10 cellular contexts compared by ENCODE assay signal in genomic region chr2:47274054-47274779, GRCh38.
DNase-seq lines count a peak whose midpoint lies in the region; ATAC-seq and TF ChIP-seq lines count a peak whose summit lies in the region.
"Had no signal": no experiment of that assay in that cellular context is flagged by ENCODE, and none has a peak within 500 bp of the region (broad histone marks: within the 10 kb centered on the region; RNA-seq: fewer than 3 reads in every experiment).

No MANE protein-coding gene starts in this region.

- no peaks in the 10 kb centered on the region for H3K27me3 ChIP-seq in SK-N-SH (ENCODE audit: insufficient read depth)
- H3K27me3 ChIP-seq in psoas muscle (ENCODE audit: insufficient read depth in 3 of 3, low read length in 2 of 3) = no peaks in the 10 kb centered on the region
- no peaks in the 10 kb centered on the region for H3K27me3 ChIP-seq in GM23338 (ENCODE audit: insufficient read depth)
- no peaks in the 10 kb centered on the region for H3K27me3 ChIP-seq in CD4-positive, alpha-beta T cell (ENCODE audit: control insufficient read depth, insufficient read depth, low read length)
- H3K27me3 ChIP-seq: cardiac muscle cell had no signal

- TF ChIP-seq CTCF in Calu3 (IDR thresholded peaks at IDR 0.05; ENCODE audit: unreplicated experiment) (no peak), SK-N-SH (IDR thresholded peaks at IDR 0.05) (no peak), psoas muscle (IDR thresholded peaks at IDR 0.05) (no peak), GM23338 (conservative IDR thresholded peaks at IDR 0.05; ENCODE audit: low read depth in 2 of 2) (no peak)
- TF ChIP-seq CTCF in CD4-positive, alpha-beta T cell (IDR thresholded peaks at IDR 0.05) = no peak

- no peak for TF ChIP-seq RAD21 in SK-N-SH (IDR thresholded peaks at IDR 0.05; ENCODE audit: low read length)

- H3K9me2 ChIP-seq in SK-N-SH (no peaks in the 10 kb centered on the region), GM23338 (ENCODE audit: insufficient read depth) (no peaks in the 10 kb centered on the region)

- DNase-seq in Calu3 (no peak), SK-N-SH (no peak), fibroblast of peridontal ligament (ENCODE audit: extremely low read depth) (peak; percentile 89), psoas muscle (no peak), middle frontal gyrus (ENCODE audit: extremely low spot score, low spot score) (no peak), GM23338 (ENCODE audit: low spot score) (no peak)
- no peak for DNase-seq in activated naive CD4-positive, alpha-beta T cell (lab: John Stamatoyannopoulos, UW)
- no peak for DNase-seq in CD4-positive, alpha-beta T cell
- DNase-seq: activated CD4-positive, alpha-beta T cell treated with anti-CD3 and anti-CD28 coated beads for 36 hours had no signal

- CTCF ChIA-PET in Calu3 (lab: Charles Lee) = interaction anchor here (1.9 kb wide), 1 partner anchor 49 kb away, joined by 5 read pairs; no protein-coding TSS in a partner anchor
- CTCF ChIA-PET in SK-N-SH (lab: Yijun Ruan, JAX) = interaction anchor here (0.6 to 3.6 kb wide), 16 partner anchors 8 to 297 kb away, joined by 3 to 41 read pairs (median 6); no protein-coding TSS in a partner anchor
- CTCF ChIA-PET in CD4-positive, alpha-beta T cell (lab: Charles Lee) = no interaction called here

- H2AFZ ChIP-seq in SK-N-SH (ENCODE audit: low read depth) (0 out of 2 replicates have a peak overlapping the region, but pooled peaks have one; percentile 12), GM23338 (no peak overlapping the region)

- no peaks in the 10 kb centered on the region for H3K9me3 ChIP-seq in SK-N-SH
- H3K9me3 ChIP-seq in psoas muscle = no peaks in the 10 kb centered on the region
- no peaks in the 10 kb centered on the region for H3K9me3 ChIP-seq in CD4-positive, alpha-beta T cell (ENCODE audit: control insufficient read depth, low read length)

- no peaks in the 10 kb centered on the region; the same call in 1 of the 2 replicates for H3K79me2 ChIP-seq in SK-N-SH (ENCODE audit: insufficient read depth)
- no peaks in the 10 kb centered on the region for H3K79me2 ChIP-seq in GM23338 (replicated peaks; ENCODE audit: insufficient read depth)

- ATAC-seq in psoas muscle (peak; percentile 74 to 89 (median 78)), GM23338 (no peak)
- ATAC-seq in CD4-positive, alpha-beta T cell (ENCODE audit: poor library complexity) = no peak
- ATAC-seq: activated CD4-positive, alpha-beta T cell treated with anti-CD3 and anti-CD28 coated beads for 36 hours had no signal

- H3K9me3 Mint-ChIP-seq in Calu3 (ENCODE audit: low read depth, unreplicated experiment) (no peaks in the 10 kb centered on the region), GM23338 (peaks cover 10% of the 10 kb centered on the region; the same call in 2 of the 3 replicates)
- no peaks in the 10 kb centered on the region for H3K9me3 Mint-ChIP-seq in CD4-positive, alpha-beta T cell

- H3K4me1 ChIP-seq in SK-N-SH (ENCODE audit: control insufficient read depth in 1 of 2, insufficient read depth in 2 of 2, low read depth in 1 of 2, low read length in 1 of 2) (peaks cover 15 to 29% of the 10 kb centered on the region in 2 experiments; a peak in 3 of 4 replicates), psoas muscle (peaks cover 30% of the 10 kb centered on the region), GM23338 (ENCODE audit: insufficient read depth) (peaks cover 25% of the 10 kb centered on the region)

- no peak overlapping the region for H3K9ac ChIP-seq in SK-N-SH

- 0 out of 2 replicates have a peak overlapping the region, but pooled peaks have one; percentile 11 for H3K4me2 ChIP-seq in SK-N-SH
- H3K4me2 ChIP-seq in GM23338 = no peak overlapping the region

- H3K4me3 Mint-ChIP-seq in Calu3 (ENCODE audit: low read depth, unreplicated experiment) = no peak overlapping the region
- H3K4me3 Mint-ChIP-seq in GM23338 = no peak overlapping the region
- H3K4me3 Mint-ChIP-seq in CD4-positive, alpha-beta T cell = no peak overlapping the region
- H3K4me3 Mint-ChIP-seq: activated CD4-positive, alpha-beta T cell treated with anti-CD3 and anti-CD28 coated beads for 36 hours had no signal

- no peaks in the 10 kb centered on the region for H3K36me3 ChIP-seq in SK-N-SH (replicated peaks in 1 of 2; ENCODE audit: control insufficient read depth in 1 of 2, insufficient read depth in 2 of 2, low read length in 1 of 2)
- no peaks in the 10 kb centered on the region for H3K36me3 ChIP-seq in psoas muscle (ENCODE audit: insufficient read depth in 1 of 2, low read depth in 1 of 2)
- no peaks in the 10 kb centered on the region for H3K36me3 ChIP-seq in GM23338 (ENCODE audit: insufficient read depth)
- H3K36me3 ChIP-seq: cardiac muscle cell had no signal

- H3K36me3 Mint-ChIP-seq in Calu3 (ENCODE audit: insufficient read depth, unreplicated experiment) (peaks cover 14% of the 10 kb centered on the region), GM23338 (ENCODE audit: low read depth) (no peaks in the 10 kb centered on the region; the same call in 2 of the 3 replicates)
- H3K36me3 Mint-ChIP-seq in CD4-positive, alpha-beta T cell (ENCODE audit: low read depth) = no peaks in the 10 kb centered on the region

- H3K27ac Mint-ChIP-seq in Calu3 (ENCODE audit: unreplicated experiment) = peak overlapping the region; percentile 5
- H3K27ac Mint-ChIP-seq in GM23338 = no peak overlapping the region
- H3K27ac Mint-ChIP-seq in CD4-positive, alpha-beta T cell = no peak overlapping the region
- H3K27ac Mint-ChIP-seq: activated CD4-positive, alpha-beta T cell treated with anti-CD3 and anti-CD28 coated beads for 36 hours had no signal

- POLR2A ChIA-PET in SK-N-SH (lab: Yijun Ruan, JAX) = interaction anchor here (1.6 kb wide), 1 partner anchor 35 kb away, joined by 6 read pairs; no protein-coding TSS in a partner anchor
- POLR2A ChIA-PET in CD4-positive, alpha-beta T cell (lab: Charles Lee) = interaction anchor here (0.6 kb wide), 1 partner anchor 493 kb away, joined by 3 read pairs; no protein-coding TSS in a partner anchor

- H3F3A ChIP-seq in SK-N-SH (replicated peaks; ENCODE audit: insufficient read depth) (peaks cover 23% of the 10 kb centered on the region), GM23338 (replicated peaks; ENCODE audit: low read depth) (peaks cover 7% of the 10 kb centered on the region; the same call in 1 of the 2 replicates)

- BruUV-seq in Calu3 (replicated peaks; lab: Mats Ljungman, UMichigan) = no TSS peak

- H3K4me1 Mint-ChIP-seq in Calu3 (ENCODE audit: low read depth, unreplicated experiment) (peaks cover 45% of the 10 kb centered on the region), GM23338 (peaks cover 16% of the 10 kb centered on the region)
- no peaks in the 10 kb centered on the region for H3K4me1 Mint-ChIP-seq in CD4-positive, alpha-beta T cell (ENCODE audit: low read depth)

- H3K27ac ChIP-seq in SK-N-SH (ENCODE audit: low read depth in 2 of 2, low read length in 1 of 2) (peak overlapping the region; percentile 7 to 50; a peak in 3 of 4 replicates), psoas muscle (peak overlapping the region; percentile 95), GM23338 (ENCODE audit: low read depth) (no peak overlapping the region)
- no peak overlapping the region for H3K27ac ChIP-seq in CD4-positive, alpha-beta T cell (ENCODE audit: low read depth, low read length)
- H3K27ac ChIP-seq: cardiac muscle cell had no signal

- H4K20me1 ChIP-seq in SK-N-SH (ENCODE audit: insufficient read depth) (no peaks in the 10 kb centered on the region), GM23338 (replicated peaks; ENCODE audit: insufficient read depth) (no peaks in the 10 kb centered on the region)

- no peak overlapping the region for H3K4me3 ChIP-seq in SK-N-SH (ENCODE audit: low read depth in 2 of 2, low read length in 1 of 2)
- H3K4me3 ChIP-seq in psoas muscle = peak overlapping the region; percentile 10
- H3K4me3 ChIP-seq in GM23338 = no peak overlapping the region
- H3K4me3 ChIP-seq: cardiac muscle cell had no signal

- intact Hi-C loops in Calu3 (cut with micrococcal nuclease; ENCODE audit: unreplicated experiment) = loop anchor here (5.0 kb wide), 1 partner anchor 197 kb away; no protein-coding TSS in a partner anchor
- intact Hi-C loops in psoas muscle (cut with DNase I) = loop anchor here (5.0 kb wide), 2 partner anchors 47 to 48 kb away; no protein-coding TSS in a partner anchor
- intact Hi-C loops in CD4-positive, alpha-beta T cell (cut with DNase I, micrococcal nuclease) = loop anchor here in 1 of 2 experiments (5.0 kb wide), 1 partner anchor 357 kb away; the partner anchor contains the start of gene MCFD2

- WGBS in SK-N-SH (ENCODE audit: low lambda C conversion rate) = 69% methylated on average over 10 of the region's 10 CpGs
- 32 to 59% (median 39%) methylated on average over 10 of the region's 10 CpGs for WGBS in psoas muscle, 3 donors

- TF ChIP-seq EP300 in SK-N-SH (IDR thresholded peaks at IDR 0.05; ENCODE audit: borderline replicate concordance in 1 of 2, low read depth in 1 of 2, low read length in 1 of 2) = no peak

- H3K27me3 Mint-ChIP-seq in Calu3 (ENCODE audit: unreplicated experiment) (no peaks in the 10 kb centered on the region), GM23338 (ENCODE audit: insufficient read depth, low read depth, poor library complexity) (peaks cover 9% of the 10 kb centered on the region)
- H3K27me3 Mint-ChIP-seq in CD4-positive, alpha-beta T cell = no peaks in the 10 kb centered on the region
- H3K27me3 Mint-ChIP-seq: activated CD4-positive, alpha-beta T cell treated with anti-CD3 and anti-CD28 coated beads for 36 hours had no signal

TF ChIP-seq in SK-N-SH, 30 proteins besides CTCF, POLR2A, EP300 and RAD21 (continues in another document):
- peak; percentile 50; the same call in 1 of the 2 replicates for TF ChIP-seq JUND (IDR thresholded peaks at IDR 0.05)
- no peak for TF ChIP-seq RXRA (IDR thresholded peaks at IDR 0.05; ENCODE audit: borderline replicate concordance, low read depth)
- peak; percentile 72 for TF ChIP-seq NFIC (IDR thresholded peaks at IDR 0.05; ENCODE audit: borderline replicate concordance)
- peak; percentile 69; the same call in 1 of the 2 replicates for TF ChIP-seq TCF12 (IDR thresholded peaks at IDR 0.05)

TF ChIP-seq in GM23338, 12 proteins besides CTCF, POLR2A, EP300 and RAD21:
- TF ChIP-seq STAT1 (IDR thresholded peaks at IDR 0.05; ENCODE audit: unreplicated experiment) (no peak), JUNB (IDR thresholded peaks at IDR 0.05; ENCODE audit: unreplicated experiment) (no peak)

Comparison
In these comparisons a context has a peak if more than half of its experiments do, and no peak if none do; other contexts are left out.
1. H3K27ac ChIP-seq: peak in SK-N-SH (2 of 2) and psoas muscle (single experiment); none in GM23338 (single experiment) and CD4-positive, alpha-beta T cell (single experiment).
2. ATAC-seq: peak in psoas muscle (4 of 4); none in GM23338 (single experiment) and CD4-positive, alpha-beta T cell (single experiment).